ENCODE assay signal across 12 cellular contexts in the genomic region with DNA sequence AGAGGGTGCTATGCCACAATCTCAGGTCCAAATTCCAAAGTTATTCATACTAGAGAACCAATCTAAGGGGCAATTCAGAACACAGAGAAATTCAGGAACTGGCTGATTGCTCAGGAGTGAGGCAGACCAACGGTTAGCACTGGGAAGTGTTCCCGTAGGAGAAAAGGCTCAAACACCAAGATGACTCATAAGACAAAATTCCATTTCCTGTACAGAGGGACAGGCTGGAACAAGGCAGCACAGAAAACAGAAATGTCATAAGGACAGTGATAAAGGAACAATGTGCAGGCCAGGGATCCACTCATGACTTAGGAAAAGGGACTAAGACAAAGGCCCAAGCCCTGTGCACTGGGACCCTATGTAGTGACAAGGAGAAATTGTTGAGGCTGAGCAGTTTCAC. TPM values are rescaled to one million over a fixed set of nuclear protein-coding genes. Genes with fewer than 3 reads are reported as not detected.
A peak's percentile ranks its signal among the peaks of the same experiment; 100 is the strongest.
DNase-seq lines count a peak whose midpoint lies in the region; ATAC-seq and TF ChIP-seq lines count a peak whose summit lies in the region.
"Had no signal": no experiment of that assay in that cellular context is flagged by ENCODE, and none has a peak within 500 bp of the region (broad histone marks: within the 10 kb centered on the region; RNA-seq: fewer than 3 reads in every experiment).

No MANE protein-coding gene starts in this region.

- no peak overlapping the region for H3K4me3 ChIP-seq in BJ (ENCODE audit: low read depth, low read length)
- H3K4me3 ChIP-seq in prostate gland = no peak overlapping the region
- H3K4me3 ChIP-seq: HAP-1 had no signal

- POLR2A ChIA-PET in BJ (lab: Charles Lee) = no interaction called here

- H3K27ac ChIP-seq in foreskin keratinocyte (peak overlapping the region; percentile 54), prostate gland (peak overlapping the region; percentile 42 to 45)
- H3K27ac ChIP-seq: VCaP had no signal

- peaks cover 12% of the 10 kb centered on the region for H3K4me1 Mint-ChIP-seq in mesothelial cell of epicardium

- ATAC-seq in foreskin keratinocyte = peak; percentile 100
- ATAC-seq in HG02588 (IDR thresholded peaks at IDR 0.05; ENCODE audit: unreplicated experiment) = no peak

- no peaks in the 10 kb centered on the region for H3K36me3 ChIP-seq in BJ (ENCODE audit: control insufficient read depth, insufficient read depth, low read length)
- H3K36me3 ChIP-seq in prostate gland = no peaks in the 10 kb centered on the region
- H3K36me3 ChIP-seq: HAP-1 had no signal

- no peaks in the 10 kb centered on the region for H3K27me3 ChIP-seq in BJ (ENCODE audit: control insufficient read depth, insufficient read depth, low read length)
- H3K27me3 ChIP-seq in foreskin keratinocyte = no peaks in the 10 kb centered on the region
- H3K27me3 ChIP-seq in prostate gland (replicated peaks; ENCODE audit: insufficient read depth) = no peaks in the 10 kb centered on the region

- in situ Hi-C loops in SK-MEL-5 (cut with HindIII; ENCODE audit: low pct_unique_long_range_greater_than_20kb, low sequenced_read_pairs) = no loop called here

- no peak for TF ChIP-seq CTCF in BJ (IDR thresholded peaks at IDR 0.05; ENCODE audit: insufficient read depth, low read depth, low read length)
- no peak for TF ChIP-seq CTCF in foreskin keratinocyte (conservative IDR thresholded peaks at IDR 0.05)
- TF ChIP-seq CTCF in prostate gland (IDR thresholded peaks at IDR 0.05) = no peak
- no peak for TF ChIP-seq CTCF in mesothelial cell of epicardium (IDR thresholded peaks at IDR 0.05; ENCODE audit: unreplicated experiment)

- WGBS in prostate gland = 21% methylated on average over 2 of the region's 2 CpGs

- no peaks in the 10 kb centered on the region for H3K9me3 ChIP-seq in prostate gland
- H3K9me3 ChIP-seq: HAP-1 had no signal

- TF ChIP-seq POLR2A in prostate gland (IDR thresholded peaks at IDR 0.05) = no peak

- no peaks in the 10 kb centered on the region for H3K27me3 Mint-ChIP-seq in mesothelial cell of epicardium (ENCODE audit: low read depth)

- CTCF ChIA-PET in BJ (lab: Yijun Ruan, JAX) = no interaction called here

- no peak overlapping the region for H3K4me3 Mint-ChIP-seq in mesothelial cell of epicardium

- peaks cover 27% of the 10 kb centered on the region for H3K4me1 ChIP-seq in foreskin keratinocyte
- H3K4me1 ChIP-seq in prostate gland (replicated peaks) = no peaks in the 10 kb centered on the region
- H3K4me1 ChIP-seq: HAP-1 had no signal

- no peak overlapping the region for H3K27ac Mint-ChIP-seq in mesothelial cell of epicardium

- intact Hi-C loops in prostate gland (cut with DNase I) = no loop called here

- H3K9me3 Mint-ChIP-seq in mesothelial cell of epicardium = peaks cover 34% of the 10 kb centered on the region

- H3K36me3 Mint-ChIP-seq in mesothelial cell of epicardium = peaks cover 15% of the 10 kb centered on the region

- DNase-seq in BJ (ENCODE audit: low read depth) = peak; percentile 65
- peak; percentile 34 for DNase-seq in SK-MEL-5 (ENCODE audit: low read depth, low spot score)
- DNase-seq in foreskin keratinocyte = peak; percentile 84 to 94
- peak; percentile 36 for DNase-seq in prostate gland (ENCODE audit: low spot score)
- DNase-seq in activated CD4-positive, alpha-beta T cell treated with anti-CD3 and anti-CD28 coated beads for 4 hours = no peak
- DNase-seq in stimulated activated CD4-positive, alpha-beta T cell treated with anti-CD3 and anti-CD28 coated beads, Interleukin-2, amount 100 ng/mL, for 48 hours = no peak
- no peak for DNase-seq in mesothelial cell of epicardium (ENCODE audit: low spot score in 2 of 2, unreplicated experiment in 2 of 2)
- DNase-seq: DMS79 treated with DMSO at 0.1 percent for 48 hours; stimulated activated CD4-positive, alpha-beta T cell treated with anti-CD3 and anti-CD28 coated beads, Interleukin-2, amount 100 ng/mL, for 24 hours had no signal

RNA-seq across cellular contexts. Expression of a gene that starts 54.2 kb away (rescaled TPM):
- 1.0 and 1.8 TPM in 2 replicates for polyA plus RNA-seq in BJ (2011; rRNA removed)
- 0.41 and 0.76 TPM in 2 replicates for polyA minus RNA-seq in BJ (2011; rRNA and poly(A)+ RNA removed)
- 0.19 TPM in 1 of 2 replicates, not detected in the other for total RNA-seq in SK-MEL-5 (2014; rRNA removed; shearing (Covaris generic))
- polyA plus RNA-seq in SK-MEL-5 (2015; cell fraction: cytosol; rRNA removed) = 0.04 and 0.10 TPM in 2 replicates
- polyA plus RNA-seq in SK-MEL-5 (2015; cell fraction: nucleus; rRNA removed) = not detected in 2 replicates
- 0.03 and 0.07 TPM in 2 replicates for total RNA-seq in foreskin keratinocyte
- not detected in 2 replicates for polyA plus RNA-seq in foreskin keratinocyte
- 1 to 10 TPM; 4.1 to 6.0 TPM for total RNA-seq in prostate gland
- total RNA-seq in mesothelial cell of epicardium = 1.2 to 1.9 TPM (median 1.6 TPM) in 3 replicates

Comparison
In these comparisons a context has a peak if more than half of its experiments do, and no peak if none do; other contexts are left out.
1. DNase-seq: peak in BJ (single experiment), SK-MEL-5 (single experiment), foreskin keratinocyte (2 of 2) and prostate gland (single experiment); none in activated CD4-positive, alpha-beta T cell treated with anti-CD3 and anti-CD28 coated beads for 4 hours (0 of 2), stimulated activated CD4-positive, alpha-beta T cell treated with anti-CD3 and anti-CD28 coated beads, Interleukin-2, amount 100 ng/mL, for 48 hours (0 of 2) and mesothelial cell of epicardium (0 of 2).